ENCODE assay signal across 8 cellular contexts in the genomic region with DNA sequence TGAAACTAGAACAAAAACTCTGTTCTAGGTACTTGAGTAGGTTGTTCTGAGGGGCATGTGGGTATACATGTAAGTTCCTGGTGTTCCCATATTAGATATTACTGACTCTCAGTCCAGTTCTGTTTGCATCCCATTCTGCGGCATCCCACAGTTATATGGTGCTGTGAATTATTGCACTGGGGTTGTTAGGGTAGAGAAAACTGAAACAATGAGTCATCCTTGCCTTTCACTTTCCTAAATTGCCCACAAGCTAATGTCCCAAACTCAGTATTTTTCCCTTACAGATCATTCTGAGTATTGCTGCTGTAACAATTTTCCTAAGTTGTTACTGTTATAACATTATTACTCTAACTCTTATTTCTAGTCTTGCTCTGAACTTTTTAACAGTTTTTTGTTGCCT. TPM values are rescaled to one million over a fixed set of nuclear protein-coding genes. Genes with fewer than 3 reads are reported as not detected.
A peak's percentile ranks its signal among the peaks of the same experiment; 100 is the strongest.
DNase-seq lines count a peak whose midpoint lies in the region; ATAC-seq and TF ChIP-seq lines count a peak whose summit lies in the region.

No MANE protein-coding gene starts in this region.

- H3K36me3 ChIP-seq in SK-N-SH (replicated peaks in 1 of 2; ENCODE audit: control insufficient read depth in 1 of 2, insufficient read depth in 2 of 2, low read length in 1 of 2), result peaks cover 37 to 39% of the 10 kb centered on the region in 2 experiments

- no peak overlapping the region for H2AFZ ChIP-seq in SK-N-SH (ENCODE audit: low read depth)

- H3K4me3 Mint-ChIP-seq in glutamatergic neuron (ENCODE audit: unreplicated experiment), result no peak overlapping the region

- H3K4me3 ChIP-seq in SK-N-SH (ENCODE audit: low read depth in 2 of 2, low read length in 1 of 2) (no peak overlapping the region), fibroblast of villous mesenchyme (ENCODE audit: low read depth, low read length) (no peak overlapping the region)

- peaks cover 6% of the 10 kb centered on the region for H3K9me3 Mint-ChIP-seq in glutamatergic neuron (ENCODE audit: unreplicated experiment)

- H3K9me3 ChIP-seq in SK-N-SH, result no peaks in the 10 kb centered on the region

- H3F3A ChIP-seq in SK-N-SH (replicated peaks; ENCODE audit: insufficient read depth), result no peaks in the 10 kb centered on the region

- H3K27me3 ChIP-seq in SK-N-SH (ENCODE audit: insufficient read depth), result no peaks in the 10 kb centered on the region

- H4K20me1 ChIP-seq in SK-N-SH (ENCODE audit: insufficient read depth), result no peaks in the 10 kb centered on the region; the same call in 1 of the 2 replicates

- no peak for TF ChIP-seq RAD21 in SK-N-SH (IDR thresholded peaks at IDR 0.05; ENCODE audit: low read length)

- WGBS in SK-N-SH (ENCODE audit: low lambda C conversion rate), result 100% methylated on average over 1 of the region's 1 CpG

- H3K4me1 ChIP-seq in SK-N-SH (ENCODE audit: control insufficient read depth in 1 of 2, insufficient read depth in 2 of 2, low read depth in 1 of 2, low read length in 1 of 2), result peaks cover 7 to 12% of the 10 kb centered on the region in 2 experiments; a peak in 3 of 4 replicates

- TF ChIP-seq EP300 in SK-N-SH (IDR thresholded peaks at IDR 0.05; ENCODE audit: borderline replicate concordance in 1 of 2, low read depth in 1 of 2, low read length in 1 of 2), result no peak

- TF ChIP-seq CTCF in SK-N-SH (IDR thresholded peaks at IDR 0.05) (no peak), fibroblast of villous mesenchyme (IDR thresholded peaks at IDR 0.05; ENCODE audit: insufficient read depth, low read depth, low read length) (no peak), glutamatergic neuron (IDR thresholded peaks at IDR 0.05; ENCODE audit: partially characterized antibody, unreplicated experiment) (no peak)

- peaks cover 88% of the 10 kb centered on the region for H3K79me2 ChIP-seq in SK-N-SH (ENCODE audit: insufficient read depth)

- H3K9me2 ChIP-seq in SK-N-SH, result no peaks in the 10 kb centered on the region

- ATAC-seq in SK-N-SH treated with all-trans-retinoic acid at 6 μM for 48 hours (no peak), GM21723 (IDR thresholded peaks at IDR 0.05; ENCODE audit: unreplicated experiment) (peak; percentile 36), GM19328 (IDR thresholded peaks at IDR 0.05; ENCODE audit: unreplicated experiment) (no peak)

- H3K4me2 ChIP-seq in SK-N-SH, result 0 out of 2 replicates have a peak overlapping the region, but pooled peaks have one; percentile 79

- CTCF ChIA-PET in SK-N-SH (lab: Yijun Ruan, JAX), result interaction anchor here (0.7 kb wide), 1 partner anchor 1943 kb away, joined by 3 read pairs; no protein-coding TSS in a partner anchor

- no peak overlapping the region for H3K27ac Mint-ChIP-seq in glutamatergic neuron (ENCODE audit: unreplicated experiment)

- H3K4me1 Mint-ChIP-seq in glutamatergic neuron (ENCODE audit: low read depth, unreplicated experiment), result no peaks in the 10 kb centered on the region

- no peak for DNase-seq in SK-N-SH
- DNase-seq in Kasumi-1 (lab: John Stamatoyannopoulos, UW), result peak; percentile 9 to 23
- peak; percentile 71 for DNase-seq in fibroblast of villous mesenchyme (ENCODE audit: low read depth)
- DNase-seq in glutamatergic neuron, result no peak
- no peak for DNase-seq in DMS53 treated with DMSO at 0.1 percent for 48 hours (lab: John Stamatoyannopoulos, UW; ENCODE audit: unreplicated experiment)

- POLR2A ChIA-PET in SK-N-SH (lab: Yijun Ruan, JAX), result no interaction called here

- no peaks in the 10 kb centered on the region for H3K27me3 Mint-ChIP-seq in glutamatergic neuron (ENCODE audit: unreplicated experiment)

- H3K9ac ChIP-seq in SK-N-SH, result no peak overlapping the region

- no peaks in the 10 kb centered on the region for H3K36me3 Mint-ChIP-seq in glutamatergic neuron (ENCODE audit: unreplicated experiment)

- no peak overlapping the region for H3K27ac ChIP-seq in SK-N-SH (ENCODE audit: low read depth in 2 of 2, low read length in 1 of 2)

TF ChIP-seq in SK-N-SH, 30 proteins besides CTCF, POLR2A, EP300 and RAD21:
- no peak for TF ChIP-seq ELF1 (IDR thresholded peaks at IDR 0.05)
- no peak for TF ChIP-seq GATA2 (CRISPR knock-in tag; IDR thresholded peaks at IDR 0.05)
- TF ChIP-seq FOSL2 (IDR thresholded peaks at IDR 0.05; ENCODE audit: borderline replicate concordance, low read depth), result no peak
- TF ChIP-seq POLR2AphosphoS5 (IDR thresholded peaks at IDR 0.05; ENCODE audit: low read depth, low read length), result no peak

TF ChIP-seq in SK-N-SH treated with all-trans-retinoic acid at 6 μM for 48 hours, 23 proteins besides CTCF, POLR2A, EP300 and RAD21 (continues in another document):
- no peak for TF ChIP-seq ZNF70 (CRISPR knock-in tag; IDR thresholded peaks at IDR 0.05)
- TF ChIP-seq TSHZ2 (CRISPR knock-in tag; IDR thresholded peaks at IDR 0.05), result no peak
- no peak for TF ChIP-seq ESRRG (CRISPR knock-in tag; IDR thresholded peaks at IDR 0.05)
- TF ChIP-seq POU6F1 (CRISPR knock-in tag; IDR thresholded peaks at IDR 0.05; ENCODE audit: borderline replicate concordance, low read depth), result no peak
- no peak for TF ChIP-seq TOX (CRISPR knock-in tag; IDR thresholded peaks at IDR 0.05; ENCODE audit: borderline replicate concordance)
- no peak for TF ChIP-seq CSDC2 (CRISPR knock-in tag; IDR thresholded peaks at IDR 0.05)
- no peak for TF ChIP-seq PATZ1 (CRISPR knock-in tag; IDR thresholded peaks at IDR 0.05; ENCODE audit: borderline replicate concordance)
- TF ChIP-seq OSR1 (CRISPR knock-in tag; IDR thresholded peaks at IDR 0.05), result no peak
- TF ChIP-seq, protein P1, sequence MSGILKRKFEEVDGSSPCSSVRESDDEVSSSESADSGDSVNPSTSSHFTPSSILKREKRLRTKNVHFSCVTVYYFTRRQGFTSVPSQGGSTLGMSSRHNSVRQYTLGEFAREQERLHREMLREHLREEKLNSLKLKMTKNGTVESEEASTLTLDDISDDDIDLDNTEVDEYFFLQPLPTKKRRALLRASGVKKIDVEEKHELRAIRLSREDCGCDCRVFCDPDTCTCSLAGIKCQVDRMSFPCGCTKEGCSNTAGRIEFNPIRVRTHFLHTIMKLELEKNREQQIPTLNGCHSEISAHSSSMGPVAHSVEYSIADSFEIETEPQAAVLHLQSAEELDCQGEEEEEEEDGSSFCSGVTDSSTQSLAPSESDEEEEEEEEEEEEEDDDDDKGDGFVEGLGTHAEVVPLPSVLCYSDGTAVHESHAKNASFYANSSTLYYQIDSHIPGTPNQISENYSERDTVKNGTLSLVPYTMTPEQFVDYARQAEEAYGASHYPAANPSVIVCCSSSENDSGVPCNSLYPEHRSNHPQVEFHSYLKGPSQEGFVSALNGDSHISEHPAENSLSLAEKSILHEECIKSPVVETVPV (CRISPR knock-in tag; IDR thresholded peaks at IDR 0.05), result no peak
- TF ChIP-seq BACH2 (CRISPR knock-in tag; IDR thresholded peaks at IDR 0.05; ENCODE audit: borderline replicate concordance), result no peak

RNA-seq across cellular contexts. Expression of gene WDR75, which starts 3.0 kb away (rescaled TPM):
- 25.6 and 37.4 TPM in 2 replicates for polyA plus RNA-seq in SK-N-SH (2012; rRNA removed)
- 31.5 and 35.6 TPM in 2 replicates for polyA plus RNA-seq in SK-N-SH (2012; cell fraction: cytosol; rRNA removed)
- polyA plus RNA-seq in SK-N-SH (2012; cell fraction: nucleus; rRNA removed), result 40.2 and 84.1 TPM in 2 replicates
- total RNA-seq in fibroblast of villous mesenchyme (34.5 and 47.5 TPM in 2 replicates), glutamatergic neuron (ENCODE audit: unreplicated experiment) (41.4 TPM)

Comparison
In these comparisons a context has a peak if more than half of its experiments do, and no peak if none do; other contexts are left out.
1. DNase-seq: peak in Kasumi-1 (2 of 2) and fibroblast of villous mesenchyme (single experiment); none in SK-N-SH (single experiment), glutamatergic neuron (single experiment) and DMS53 treated with DMSO at 0.1 percent for 48 hours (single experiment).